ENCODE assay signal across 11 cellular contexts in the genomic region with DNA sequence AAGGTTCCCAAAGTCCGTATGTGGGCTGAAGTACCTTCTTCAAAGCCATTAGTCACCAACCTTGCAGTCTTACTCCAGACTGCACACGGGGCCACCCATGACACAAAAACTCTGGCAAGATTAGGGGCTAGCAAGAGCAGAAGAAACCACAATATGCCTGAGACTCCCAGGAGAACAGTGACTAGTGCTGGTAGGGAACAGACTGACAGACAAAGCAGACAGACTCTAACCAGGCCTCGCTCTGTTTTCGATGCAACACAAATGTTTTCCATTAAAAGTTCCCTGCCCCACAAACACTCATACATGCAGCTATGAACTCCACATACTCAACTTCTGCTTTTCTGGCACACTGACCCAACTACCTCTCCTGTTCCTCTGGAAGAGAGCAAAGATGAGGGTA.
A peak's percentile ranks its signal among the peaks of the same experiment; 100 is the strongest.
DNase-seq lines count a peak whose midpoint lies in the region; ATAC-seq and TF ChIP-seq lines count a peak whose summit lies in the region.
"Had no signal": no experiment of that assay in that cellular context is flagged by ENCODE, and none has a peak within 500 bp of the region (broad histone marks: within the 10 kb centered on the region; RNA-seq: fewer than 3 reads in every experiment).

No MANE protein-coding gene starts in this region.

- POLR2A ChIA-PET in CD8-positive, alpha-beta memory T cell (lab: Charles Lee), result no interaction called here
- POLR2A ChIA-PET in activated CD8-positive, alpha-beta T cell treated with anti-CD3 and anti-CD28 coated beads for 36 hours (lab: Charles Lee), result no interaction called here

- no peak overlapping the region for H3K4me3 Mint-ChIP-seq in CD8-positive, alpha-beta memory T cell
- H3K4me3 Mint-ChIP-seq in activated CD8-positive, alpha-beta T cell treated with anti-CD3 and anti-CD28 coated beads for 36 hours, result no peak overlapping the region

- no peaks in the 10 kb centered on the region for H3K9me3 Mint-ChIP-seq in CD8-positive, alpha-beta memory T cell
- H3K9me3 Mint-ChIP-seq in activated CD8-positive, alpha-beta T cell treated with anti-CD3 and anti-CD28 coated beads for 36 hours, result no peaks in the 10 kb centered on the region

- intact Hi-C loops in sciatic nerve (cut with DNase I), result no loop called here
- intact Hi-C loops in activated CD8-positive, alpha-beta T cell treated with anti-CD3 and anti-CD28 coated beads for 36 hours (cut with micrococcal nuclease), result no loop called here

- peak overlapping the region in 1 of 8 donors; percentile 57 for H3K27ac Mint-ChIP-seq in CD8-positive, alpha-beta memory T cell
- no peak overlapping the region for H3K27ac Mint-ChIP-seq in activated CD8-positive, alpha-beta T cell treated with anti-CD3 and anti-CD28 coated beads for 36 hours

- H3K27me3 Mint-ChIP-seq in CD8-positive, alpha-beta memory T cell, result no peaks in the 10 kb centered on the region
- no peaks in the 10 kb centered on the region for H3K27me3 Mint-ChIP-seq in activated CD8-positive, alpha-beta T cell treated with anti-CD3 and anti-CD28 coated beads for 36 hours

- no peaks in the 10 kb centered on the region for H3K9me3 ChIP-seq in CD8-positive, alpha-beta memory T cell (ENCODE audit: low read length)
- H3K9me3 ChIP-seq: esophagus squamous epithelium had no signal

- TF ChIP-seq CTCF in fibroblast of the aortic adventitia (IDR thresholded peaks at IDR 0.05; ENCODE audit: insufficient read depth, low read length), result no peak
- TF ChIP-seq CTCF in activated CD8-positive, alpha-beta T cell treated with anti-CD3 and anti-CD28 coated beads for 36 hours (IDR thresholded peaks at IDR 0.05), result no peak

- H3K4me3 ChIP-seq in fibroblast of the aortic adventitia (ENCODE audit: low read depth, low read length), result no peak overlapping the region
- no peak overlapping the region for H3K4me3 ChIP-seq in CD8-positive, alpha-beta memory T cell (ENCODE audit: low read length)
- H3K4me3 ChIP-seq: esophagus squamous epithelium had no signal

- no peaks in the 10 kb centered on the region for H3K4me1 ChIP-seq in CD8-positive, alpha-beta memory T cell (ENCODE audit: insufficient read depth, low read length)
- H3K4me1 ChIP-seq: parathyroid adenoma had no signal

- no peaks in the 10 kb centered on the region for H3K27me3 ChIP-seq in CD8-positive, alpha-beta memory T cell (ENCODE audit: insufficient read depth, low read length, poor library complexity, severe bottlenecking)
- H3K27me3 ChIP-seq: esophagus squamous epithelium had no signal

- H3K4me1 Mint-ChIP-seq in CD8-positive, alpha-beta memory T cell, result peaks cover 4 to 16% (median 4%) of the 10 kb centered on the region in 3 donors
- H3K4me1 Mint-ChIP-seq in activated CD8-positive, alpha-beta T cell treated with anti-CD3 and anti-CD28 coated beads for 36 hours (ENCODE audit: low read depth), result peaks cover 20% of the 10 kb centered on the region

- peaks cover 0 to 63% (median 13%) of the 10 kb centered on the region in 3 donors for H3K36me3 Mint-ChIP-seq in CD8-positive, alpha-beta memory T cell
- peaks cover 24% of the 10 kb centered on the region for H3K36me3 Mint-ChIP-seq in activated CD8-positive, alpha-beta T cell treated with anti-CD3 and anti-CD28 coated beads for 36 hours (ENCODE audit: low read depth)

- ATAC-seq in sciatic nerve, result peak; percentile 54
- no peak for ATAC-seq in activated CD8-positive, alpha-beta T cell treated with anti-CD3 and anti-CD28 coated beads for 36 hours

- no peak overlapping the region for H3K27ac ChIP-seq in CD8-positive, alpha-beta memory T cell (ENCODE audit: low read depth, low read length)
- H3K27ac ChIP-seq: parathyroid adenoma had no signal

- H3K36me3 ChIP-seq in CD8-positive, alpha-beta memory T cell (ENCODE audit: insufficient read depth, low read length), result no peaks in the 10 kb centered on the region

- DNase-seq in GM04504 (ENCODE audit: low read depth) (peak; percentile 47), RPMI7951 (ENCODE audit: low read depth) (peak; percentile 68), fibroblast of the aortic adventitia (ENCODE audit: low read depth) (peak; percentile 88), sciatic nerve (ENCODE audit: low spot score) (no peak), NCI-H2196 (lab: John Stamatoyannopoulos, UW; ENCODE audit: unreplicated experiment) (no peak), NCI-H2029 treated with DMSO at 0.1 percent for 48 hours (lab: John Stamatoyannopoulos, UW) (no peak)
- DNase-seq in CD8-positive, alpha-beta memory T cell, result no peak
- DNase-seq in activated CD8-positive, alpha-beta T cell treated with anti-CD3 and anti-CD28 coated beads for 36 hours, result no peak
- DNase-seq: esophagus squamous epithelium, MM.1S had no signal

- CTCF ChIA-PET in CD8-positive, alpha-beta memory T cell (lab: Charles Lee), result interaction anchor here (1.3 kb wide), 1 partner anchor 12 kb away, joined by 4 read pairs; no protein-coding TSS in a partner anchor
- CTCF ChIA-PET in activated CD8-positive, alpha-beta T cell treated with anti-CD3 and anti-CD28 coated beads for 36 hours (lab: Charles Lee), result interaction anchor here (1.1 to 2.3 kb wide), 2 partner anchors 88 to 98 kb away, joined by 3 to 9 read pairs; no protein-coding TSS in a partner anchor

Comparison
In these comparisons a context has a peak if more than half of its experiments do, and no peak if none do; other contexts are left out.
1. DNase-seq: peak in GM04504 (single experiment), RPMI7951 (single experiment) and fibroblast of the aortic adventitia (single experiment); none in sciatic nerve (single experiment), NCI-H2196 (single experiment), CD8-positive, alpha-beta memory T cell (0 of 5), NCI-H2029 treated with DMSO at 0.1 percent for 48 hours (single experiment) and activated CD8-positive, alpha-beta T cell treated with anti-CD3 and anti-CD28 coated beads for 36 hours (single experiment).